12 cellular contexts compared by ENCODE assay signal in the genomic region with DNA sequence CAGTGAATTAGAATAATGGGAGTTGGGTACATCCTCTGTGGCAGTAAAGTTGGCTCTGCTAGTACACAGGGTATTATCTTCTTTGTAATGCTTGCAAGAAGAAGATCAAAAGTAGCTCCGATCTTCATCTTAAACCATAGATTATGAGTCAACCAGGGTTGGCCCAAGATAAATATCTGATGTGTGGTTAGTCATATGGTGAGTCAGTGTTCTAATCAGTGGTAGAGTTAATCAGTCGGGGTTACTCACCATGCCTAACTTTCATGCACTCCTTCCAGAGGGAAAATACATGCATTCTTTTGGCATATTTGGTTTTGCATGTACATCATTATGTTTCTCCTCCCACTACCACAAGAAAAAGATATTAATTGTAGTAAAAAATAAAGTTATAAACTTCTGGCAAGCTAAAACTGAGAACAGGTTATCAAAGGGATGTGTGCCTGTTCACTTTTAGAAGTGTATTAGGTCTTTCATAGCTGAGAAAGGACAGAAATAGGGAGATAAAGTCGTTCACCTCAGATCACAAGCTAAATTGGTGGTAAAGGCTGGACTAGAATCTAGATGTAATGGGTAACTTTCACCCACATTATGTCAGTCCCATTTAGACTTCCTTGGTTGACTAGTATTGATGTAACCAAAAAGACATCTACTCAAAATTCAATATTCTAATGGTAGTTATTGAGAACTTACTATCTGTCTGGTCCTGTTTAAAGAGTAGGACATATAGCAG.
DNase-seq lines count a peak whose midpoint lies in the region; ATAC-seq, FAIRE-seq and TF ChIP-seq lines count a peak whose summit lies in the region.
"Had no signal": no experiment of that assay in that cellular context is flagged by ENCODE, and none has a peak within 500 bp of the region (broad histone marks: within the 10 kb centered on the region; RNA-seq: fewer than 3 reads in every experiment).

No MANE protein-coding gene starts in this region.

- H3K9me3 Mint-ChIP-seq in activated CD8-positive, alpha-beta T cell treated with anti-CD3 and anti-CD28 coated beads for 36 hours = no peaks in the 10 kb centered on the region
- H3K9me3 Mint-ChIP-seq in activated CD8-positive, alpha-beta T cell treated with anti-CD3 and anti-CD28 coated beads, Interleukin-2, amount 10 ng/mL, durations not matched to agents 7 days and 5 days (ENCODE audit: insufficient read depth) = no peaks in the 10 kb centered on the region

- intact Hi-C loops in activated CD8-positive, alpha-beta T cell treated with anti-CD3 and anti-CD28 coated beads for 36 hours (cut with micrococcal nuclease) = no loop called here

- peak; percentile 72 for ATAC-seq in activated CD8-positive, alpha-beta T cell treated with anti-CD3 and anti-CD28 coated beads for 36 hours
- ATAC-seq in activated CD8-positive, alpha-beta T cell treated with anti-CD3 and anti-CD28 coated beads, Interleukin-2, amount 10 ng/mL, durations not matched to agents 7 days and 5 days = no peak
- ATAC-seq in HG03378 (IDR thresholded peaks at IDR 0.05; ENCODE audit: unreplicated experiment) = no peak

- no peaks in the 10 kb centered on the region for H3K9me3 ChIP-seq in subcutaneous abdominal adipose tissue (ENCODE audit: control insufficient read depth in 5 of 5, low read length in 5 of 5)
- H3K9me3 ChIP-seq: right lobe of liver, tibial nerve had no signal

- no peaks in the 10 kb centered on the region for H3K36me3 Mint-ChIP-seq in activated CD8-positive, alpha-beta T cell treated with anti-CD3 and anti-CD28 coated beads for 36 hours (ENCODE audit: low read depth)
- H3K36me3 Mint-ChIP-seq in activated CD8-positive, alpha-beta T cell treated with anti-CD3 and anti-CD28 coated beads, Interleukin-2, amount 10 ng/mL, durations not matched to agents 7 days and 5 days (ENCODE audit: low read depth) = no peaks in the 10 kb centered on the region

- TF ChIP-seq CTCF in activated CD8-positive, alpha-beta T cell treated with anti-CD3 and anti-CD28 coated beads for 36 hours (IDR thresholded peaks at IDR 0.05) = no peak
- no peak for TF ChIP-seq CTCF in fibroblast of pulmonary artery (IDR thresholded peaks at IDR 0.05; ENCODE audit: low read length, missing control alignments)
- no peak for TF ChIP-seq CTCF in GM10266 (IDR thresholded peaks at IDR 0.05; ENCODE audit: control insufficient read depth, insufficient read depth, low read depth, missing control alignments)

- H3K4me3 ChIP-seq in fibroblast of pulmonary artery (replicated peaks; ENCODE audit: low read depth, low read length) (no peak overlapping the region), subcutaneous abdominal adipose tissue (ENCODE audit: low read depth in 1 of 5, low read length in 5 of 5) (no peak overlapping the region)
- H3K4me3 ChIP-seq: heart right ventricle, right lobe of liver, tibial nerve had no signal

- DNase-seq in activated CD8-positive, alpha-beta T cell treated with anti-CD3 and anti-CD28 coated beads for 36 hours = no peak
- DNase-seq in activated CD8-positive, alpha-beta T cell treated with anti-CD3 and anti-CD28 coated beads, Interleukin-2, amount 10 ng/mL, durations not matched to agents 7 days and 5 days = no peak
- DNase-seq in RCC 7860 (ENCODE audit: low spot score) (peak; percentile 99), fibroblast of pulmonary artery (ENCODE audit: low read depth) (peak; percentile 88), GM10266 (ENCODE audit: extremely low spot score) (no peak)
- no peak for DNase-seq in stimulated activated CD4-positive, alpha-beta T cell treated with anti-CD3 and anti-CD28 coated beads, Interleukin-4, amount 100 ng/mL, for 4 hours
- DNase-seq: heart right ventricle had no signal

- H3K9ac ChIP-seq in subcutaneous abdominal adipose tissue (ENCODE audit: low read length in 5 of 5) = no peak overlapping the region

- H3K4me3 Mint-ChIP-seq in activated CD8-positive, alpha-beta T cell treated with anti-CD3 and anti-CD28 coated beads for 36 hours = no peak overlapping the region
- no peak overlapping the region for H3K4me3 Mint-ChIP-seq in activated CD8-positive, alpha-beta T cell treated with anti-CD3 and anti-CD28 coated beads, Interleukin-2, amount 10 ng/mL, durations not matched to agents 7 days and 5 days
- H3K4me3 Mint-ChIP-seq: B cell had no signal

- peak; percentile 99 for FAIRE-seq in RCC 7860 (lab: Jason Lieb, UNC)

- no peaks in the 10 kb centered on the region for H3K27me3 ChIP-seq in subcutaneous abdominal adipose tissue (ENCODE audit: control insufficient read depth in 5 of 5, insufficient read depth in 4 of 5, low read length in 5 of 5)
- H3K27me3 ChIP-seq: heart right ventricle, right lobe of liver, tibial nerve had no signal

- peaks cover 0 to 37% (median 15%) of the 10 kb centered on the region in 5 donors for H3K4me1 ChIP-seq in subcutaneous abdominal adipose tissue (ENCODE audit: control insufficient read depth in 5 of 5, insufficient read depth in 5 of 5, low read length in 5 of 5)

- no peak overlapping the region for H3K27ac Mint-ChIP-seq in activated CD8-positive, alpha-beta T cell treated with anti-CD3 and anti-CD28 coated beads for 36 hours
- no peak overlapping the region for H3K27ac Mint-ChIP-seq in activated CD8-positive, alpha-beta T cell treated with anti-CD3 and anti-CD28 coated beads, Interleukin-2, amount 10 ng/mL, durations not matched to agents 7 days and 5 days
- H3K27ac Mint-ChIP-seq: B cell had no signal

- CTCF ChIA-PET in activated CD8-positive, alpha-beta T cell treated with anti-CD3 and anti-CD28 coated beads for 36 hours (lab: Charles Lee) = no interaction called here
- CTCF ChIA-PET in activated CD8-positive, alpha-beta T cell treated with anti-CD3 and anti-CD28 coated beads, Interleukin-2, amount 10 ng/mL, durations not matched to agents 7 days and 5 days (lab: Charles Lee) = no interaction called here

- POLR2A ChIA-PET in activated CD8-positive, alpha-beta T cell treated with anti-CD3 and anti-CD28 coated beads for 36 hours (lab: Charles Lee) = no interaction called here
- POLR2A ChIA-PET in activated CD8-positive, alpha-beta T cell treated with anti-CD3 and anti-CD28 coated beads, Interleukin-2, amount 10 ng/mL, durations not matched to agents 7 days and 5 days (lab: Charles Lee) = no interaction called here

- H3K27me3 Mint-ChIP-seq in activated CD8-positive, alpha-beta T cell treated with anti-CD3 and anti-CD28 coated beads for 36 hours = peaks cover 3% of the 10 kb centered on the region
- no peaks in the 10 kb centered on the region for H3K27me3 Mint-ChIP-seq in activated CD8-positive, alpha-beta T cell treated with anti-CD3 and anti-CD28 coated beads, Interleukin-2, amount 10 ng/mL, durations not matched to agents 7 days and 5 days (ENCODE audit: low read depth)

- peaks cover 4% of the 10 kb centered on the region for H3K4me1 Mint-ChIP-seq in activated CD8-positive, alpha-beta T cell treated with anti-CD3 and anti-CD28 coated beads for 36 hours (ENCODE audit: low read depth)
- no peaks in the 10 kb centered on the region for H3K4me1 Mint-ChIP-seq in activated CD8-positive, alpha-beta T cell treated with anti-CD3 and anti-CD28 coated beads, Interleukin-2, amount 10 ng/mL, durations not matched to agents 7 days and 5 days (ENCODE audit: low read depth)
- H3K4me1 Mint-ChIP-seq: B cell had no signal

- H3K27ac ChIP-seq in subcutaneous abdominal adipose tissue (ENCODE audit: low read depth, low read length) = peak overlapping the region; percentile 15
- H3K27ac ChIP-seq: right lobe of liver, tibial nerve had no signal

- H3K36me3 ChIP-seq in subcutaneous abdominal adipose tissue (ENCODE audit: control insufficient read depth in 5 of 5, insufficient read depth in 5 of 5, low read length in 5 of 5) = no peaks in the 10 kb centered on the region
- H3K36me3 ChIP-seq: heart right ventricle, right lobe of liver, tibial nerve had no signal

Comparison
In these comparisons a context has a peak if more than half of its experiments do, and no peak if none do; other contexts are left out.
1. DNase-seq: peak in RCC 7860 (single experiment) and fibroblast of pulmonary artery (single experiment); none in activated CD8-positive, alpha-beta T cell treated with anti-CD3 and anti-CD28 coated beads for 36 hours (single experiment), activated CD8-positive, alpha-beta T cell treated with anti-CD3 and anti-CD28 coated beads, Interleukin-2, amount 10 ng/mL, durations not matched to agents 7 days and 5 days (single experiment), stimulated activated CD4-positive, alpha-beta T cell treated with anti-CD3 and anti-CD28 coated beads, Interleukin-4, amount 100 ng/mL, for 4 hours (0 of 2) and GM10266 (single experiment).